1 cellular context compared by ENCODE assay signal in genomic region chr7:46764100-46764941, GRCh38.
TF ChIP-seq lines count a peak whose summit lies in the region.

No MANE protein-coding gene starts in this region.

TF ChIP-seq in H1, 55 proteins besides CTCF, POLR2A, EP300 and RAD21 (continued from another document):
- no peak for TF ChIP-seq CHD7 (IDR thresholded peaks at IDR 0.05; ENCODE audit: insufficient replicate concordance, low read length)
TF ChIP-seq in H1: peak in this region for 0.
